Comparison of ENCODE assay signal across 1 cellular context in genomic region chr3:39346785-39347585, GRCh38.
TF ChIP-seq lines count a peak whose summit lies in the region.

No MANE protein-coding gene starts in this region.

TF ChIP-seq in K562, 482 proteins besides CTCF, POLR2A, EP300 and RAD21 (continued from another document and continues in another):
- no peak for TF ChIP-seq ZSCAN32 (CRISPR knock-in tag; IDR thresholded peaks at IDR 0.05)
- TF ChIP-seq TAF1 (IDR thresholded peaks at IDR 0.05; ENCODE audit: control insufficient read depth, extremely low read depth, insufficient read depth, low read length, severe bottlenecking): no peak
- no peak for TF ChIP-seq ATF1 (CRISPR knock-in tag; IDR thresholded peaks at IDR 0.05)
- TF ChIP-seq ATF1 (tag; IDR thresholded peaks at IDR 0.05): no peak
- peak; percentile 84 for TF ChIP-seq ARID1B (IDR thresholded peaks at IDR 0.05)
- no peak for TF ChIP-seq SREBF2 (CRISPR knock-in tag; IDR thresholded peaks at IDR 0.05)
- TF ChIP-seq ZBTB49 (CRISPR knock-in tag; IDR thresholded peaks at IDR 0.05; ENCODE audit: borderline replicate concordance): no peak
- no peak for TF ChIP-seq ZNF239 (CRISPR knock-in tag; IDR thresholded peaks at IDR 0.05)
- no peak for TF ChIP-seq MAFF (IDR thresholded peaks at IDR 0.05; ENCODE audit: low read length)
- no peak for TF ChIP-seq ZNF589 (CRISPR knock-in tag; IDR thresholded peaks at IDR 0.05; ENCODE audit: low read depth)
- TF ChIP-seq TAF15 (IDR thresholded peaks at IDR 0.05; ENCODE audit: low read depth, low read length): no peak
- TF ChIP-seq ZNF431 (CRISPR knock-in tag; IDR thresholded peaks at IDR 0.05): no peak
- TF ChIP-seq MBD2 (IDR thresholded peaks at IDR 0.05; ENCODE audit: borderline replicate concordance, low read depth): no peak
- no peak for TF ChIP-seq IRF2 (CRISPR knock-in tag; IDR thresholded peaks at IDR 0.05)
- no peak for TF ChIP-seq POLR3A (IDR thresholded peaks at IDR 0.05; ENCODE audit: borderline replicate concordance, extremely low read depth, insufficient read depth, insufficient read length)
- no peak for TF ChIP-seq ZNF511 (CRISPR knock-in tag; IDR thresholded peaks at IDR 0.05)
- TF ChIP-seq ADNP (tag; IDR thresholded peaks at IDR 0.05): no peak
- TF ChIP-seq POLR2AphosphoS5 (IDR thresholded peaks at IDR 0.05; ENCODE audit: control insufficient read depth, insufficient read depth, low read depth, low read length): peak; percentile 47
- TF ChIP-seq ZBTB34 (CRISPR knock-in tag; IDR thresholded peaks at IDR 0.05): no peak
- TF ChIP-seq RHOXF2B (CRISPR knock-in tag; conservative IDR thresholded peaks at IDR 0.05): no peak
- TF ChIP-seq HES1 (IDR thresholded peaks at IDR 0.05; ENCODE audit: low read depth): no peak
- TF ChIP-seq MXD1 (CRISPR knock-in tag; IDR thresholded peaks at IDR 0.05; ENCODE audit: borderline replicate concordance, poor library complexity, severe bottlenecking): no peak
- 0 out of 4 replicates have a peak, but pooled peaks of 1 of the 2 experiments have one; percentile 28 for TF ChIP-seq TBL1XR1 (IDR thresholded peaks at IDR 0.05; ENCODE audit: low read length in 2 of 2)
- TF ChIP-seq GATAD2A (IDR thresholded peaks at IDR 0.05): no peak
- no peak for TF ChIP-seq SMC3 (conservative IDR thresholded peaks at IDR 0.05; ENCODE audit: insufficient read depth, low read depth, low read length)
- no peak for TF ChIP-seq CREBBP (IDR thresholded peaks at IDR 0.05; ENCODE audit: low read depth, low read length)
- TF ChIP-seq NONO (IDR thresholded peaks at IDR 0.05; ENCODE audit: low read depth in 2 of 2, low read length in 1 of 2): no peak
- no peak for TF ChIP-seq MAFK (IDR thresholded peaks at IDR 0.05; ENCODE audit: low read length)
- no peak for TF ChIP-seq FOXK2 (conservative IDR thresholded peaks at IDR 0.05 in 1 of 2, IDR thresholded peaks at IDR 0.05 in 1 of 2; ENCODE audit: low read depth in 2 of 2)
- TF ChIP-seq ZNF592 (IDR thresholded peaks at IDR 0.05): no peak
- no peak for TF ChIP-seq ESRRB (CRISPR knock-in tag; IDR thresholded peaks at IDR 0.05; ENCODE audit: borderline replicate concordance)
- no peak for TF ChIP-seq MGA (IDR thresholded peaks at IDR 0.05)
- peak; percentile 93 for TF ChIP-seq CBFA2T3 (IDR thresholded peaks at IDR 0.05)
- no peak for TF ChIP-seq PREB (CRISPR knock-in tag; IDR thresholded peaks at IDR 0.05)
- no peak for TF ChIP-seq GATAD2B (IDR thresholded peaks at IDR 0.05; ENCODE audit: borderline replicate concordance)
- no peak for TF ChIP-seq SRSF7 (optimal IDR thresholded peaks at IDR 0.05; ENCODE audit: low read depth, low read length)
- TF ChIP-seq ZNF347 (CRISPR knock-in tag; IDR thresholded peaks at IDR 0.05; ENCODE audit: low read depth): no peak
